8 cellular contexts compared by ENCODE assay signal in genomic region chr5:81787843-81788242, GRCh38. TPM values are rescaled to one million over a fixed set of nuclear protein-coding genes. Genes with fewer than 3 reads are reported as not detected.
A peak's percentile ranks its signal among the peaks of the same experiment; 100 is the strongest.
DNase-seq lines count a peak whose midpoint lies in the region; ATAC-seq, FAIRE-seq and TF ChIP-seq lines count a peak whose summit lies in the region.

No MANE protein-coding gene starts in this region.

- H3K4me3 ChIP-seq in RWPE2 (ENCODE audit: severe bottlenecking): no peak overlapping the region

- no peak overlapping the region for H3K27ac ChIP-seq in RWPE2 (ENCODE audit: poor library complexity, severe bottlenecking)

- H3K27me3 ChIP-seq in RWPE2 (ENCODE audit: insufficient read depth, poor library complexity, severe bottlenecking): no peaks in the 10 kb centered on the region

- ATAC-seq in RWPE2 (ENCODE audit: low read depth): peak; percentile 56; the same call in 2 of the 3 replicates
- no peak for ATAC-seq in HG03521 (IDR thresholded peaks at IDR 0.05; ENCODE audit: unreplicated experiment)

- no peak for FAIRE-seq in RCC 7860 (lab: Jason Lieb, UNC)

- no peak for TF ChIP-seq CTCF in RWPE2 (IDR thresholded peaks at IDR 0.05; ENCODE audit: poor library complexity, severe bottlenecking)

- no peaks in the 10 kb centered on the region for H3K9me3 ChIP-seq in RWPE2 (ENCODE audit: severe bottlenecking)

- no peaks in the 10 kb centered on the region for H3K36me3 ChIP-seq in RWPE2 (ENCODE audit: low read depth)

- DNase-seq in H4 (ENCODE audit: low spot score): peak; percentile 71
- no peak for DNase-seq in RWPE2 (ENCODE audit: low spot score)
- DNase-seq in globus pallidus (ENCODE audit: low spot score): peak; percentile 70
- peak; percentile 84 for DNase-seq in retina
- no peak for DNase-seq in NK-92 (lab: John Stamatoyannopoulos, UW; ENCODE audit: unreplicated experiment)
- DNase-seq in RCC 7860 (ENCODE audit: low spot score): no peak
- DNase-seq in activated CD4-positive, alpha-beta T cell treated with anti-CD3 and anti-CD28 coated beads, Interleukin-2, amount 50 U/mL, for 48 hours: no peak

- H3K4me1 ChIP-seq in RWPE2 (ENCODE audit: insufficient read depth, poor library complexity, severe bottlenecking): peaks cover 34% of the 10 kb centered on the region

RNA-seq across cellular contexts. Expression of gene SSBP2, which starts 36.9 kb away (rescaled TPM):
- total RNA-seq in H4 (2014; rRNA removed; shearing (Covaris generic)): 73.4 and 109 TPM in 2 replicates

Comparison
In these comparisons a context has a peak if more than half of its experiments do, and no peak if none do; other contexts are left out.
1. DNase-seq: peak in H4 (single experiment), globus pallidus (single experiment) and retina (single experiment); none in RWPE2 (single experiment), NK-92 (single experiment), RCC 7860 (single experiment) and activated CD4-positive, alpha-beta T cell treated with anti-CD3 and anti-CD28 coated beads, Interleukin-2, amount 50 U/mL, for 48 hours (0 of 2).